37 cellular contexts compared by ENCODE assay signal in genomic region chrX:38820751-38821150, GRCh38. TPM values are rescaled to one million over a fixed set of nuclear protein-coding genes. Genes with fewer than 3 reads are reported as not detected.
"Had no signal": no experiment of that assay in that cellular context is flagged by ENCODE, and none has a peak within 500 bp of the region (broad histone marks: within the 10 kb centered on the region; RNA-seq: fewer than 3 reads in every experiment).

No MANE protein-coding gene starts in this region.

- ATAC-seq: activated T-cell treated with anti-CD3 and anti-CD28 coated beads, Interleukin-2, amount 50 U/mL, for 4 hours; Right ventricle myocardium inferior; SK-N-SH treated with all-trans-retinoic acid at 6 μM for 48 hours; T-cell; T-helper 17 cell had no signal

- H3K4me1 Mint-ChIP-seq: activated B cell treated with CpG ODN at 0.5 μM for 24 hours, T-helper 17 cell had no signal

- H3K27ac ChIP-seq: ascending aorta, PC-9, RWPE1, VCaP had no signal

- H3K9me3 Mint-ChIP-seq: activated B cell treated with CpG ODN at 0.5 μM for 24 hours; activated CD4-positive, alpha-beta memory T cell treated with anti-CD3 and anti-CD28 coated beads for 36 hours; activated naive CD4-positive, alpha-beta T cell treated with anti-CD3 and anti-CD28 coated beads, Interleukin-2, amount 50 U/mL, for 24 hours; activated naive CD8-positive, alpha-beta T cell treated with anti-CD3 and anti-CD28 coated beads, Interleukin-2, amount 10 ng/mL, durations not matched to agents 7 days and 5 days; activated T-cell treated with anti-CD3 and anti-CD28 coated beads, Interleukin-2, amount 50 U/mL, for 4 hours; activated T-helper 1 cell treated with anti-CD3 and anti-CD28 coated beads, Interleukin-12 subunit alpha, Interleukin-12 subunit beta, Interleukin-2, Interleukin-4 antibody, amounts not matched to agents 30 ng/mL and 10 ng/mL and 1 ng/mL, durations not matched to agents 14 hours and 24 hours and 36 hours; T-cell had no signal

- H3K27ac Mint-ChIP-seq: activated B cell treated with CpG ODN at 0.5 μM for 24 hours; activated CD4-positive, alpha-beta memory T cell treated with anti-CD3 and anti-CD28 coated beads for 36 hours; activated naive CD4-positive, alpha-beta T cell treated with anti-CD3 and anti-CD28 coated beads, Interleukin-2, amount 50 U/mL, for 24 hours; activated naive CD8-positive, alpha-beta T cell treated with anti-CD3 and anti-CD28 coated beads, Interleukin-2, amount 10 ng/mL, durations not matched to agents 7 days and 5 days; activated T-helper 1 cell treated with anti-CD3 and anti-CD28 coated beads, Interleukin-12 subunit alpha, Interleukin-12 subunit beta, Interleukin-2, Interleukin-4 antibody, amounts not matched to agents 30 ng/mL and 10 ng/mL and 1 ng/mL, durations not matched to agents 14 hours and 24 hours and 36 hours; T-cell; T-helper 17 cell had no signal

- H3K36me3 Mint-ChIP-seq: activated CD4-positive, alpha-beta memory T cell treated with anti-CD3 and anti-CD28 coated beads for 36 hours; activated naive CD4-positive, alpha-beta T cell treated with anti-CD3 and anti-CD28 coated beads, Interleukin-2, amount 50 U/mL, for 24 hours; activated naive CD8-positive, alpha-beta T cell treated with anti-CD3 and anti-CD28 coated beads, Interleukin-2, amount 10 ng/mL, durations not matched to agents 7 days and 5 days; T-cell had no signal

- H3K4me1 ChIP-seq: ascending aorta had no signal

- H3K27me3 ChIP-seq: ascending aorta, MG63 had no signal

- DNase-seq: activated B cell treated with CpG ODN at 0.5 μM for 24 hours; activated CD4-positive, alpha-beta memory T cell treated with anti-CD3 and anti-CD28 coated beads for 36 hours; activated CD4-positive, alpha-beta T cell treated with anti-CD3 and anti-CD28 coated beads for 4 hours; activated CD4-positive, alpha-beta T cell treated with anti-CD3 and anti-CD28 coated beads, Interleukin-2, amount 50 U/mL, for 1 hour; activated CD4-positive, CD25-positive, alpha-beta regulatory T cell treated with anti-CD3 and anti-CD28 coated beads, Interleukin-2, amount 50 U/mL, for 72 hours; activated CD8-positive, alpha-beta memory T cell treated with anti-CD3 and anti-CD28 coated beads, Interleukin-2, amount 50 U/mL, for 4 hours; activated effector memory CD4-positive, alpha-beta T cell treated with Interleukin-2 at 50 U/mL for 16 hours; activated naive CD8-positive, alpha-beta T cell treated with anti-CD3 and anti-CD28 coated beads, Interleukin-2, amount 10 ng/mL, durations not matched to agents 7 days and 5 days; activated T-cell treated with anti-CD3 and anti-CD28 coated beads for 4 hours; activated T-cell treated with anti-CD3 and anti-CD28 coated beads, Interleukin-2, amount 50 U/mL, for 4 hours; amygdala; Karpas-422; KBM-7; MG63; NCI-H1048; NCI-H1105 treated with DMSO at 0.1 percent for 48 hours; NCI-H1436; NCI-H1694; NCI-H1930; NCI-H2081 treated with DMSO at 0.1 percent for 48 hours; NCI-H226; NCI-H446 treated with DMSO at 0.1 percent for 48 hours; NCI-H524; NCI-H69; NCI-H82; PC-9; SIG-M5; T-cell; T-helper 17 cell; T-helper 9 cell had no signal

- H3K36me3 ChIP-seq: ascending aorta, MG63 had no signal

- H3K27me3 Mint-ChIP-seq: activated B cell treated with CpG ODN at 0.5 μM for 24 hours; activated CD4-positive, alpha-beta memory T cell treated with anti-CD3 and anti-CD28 coated beads for 36 hours; activated naive CD4-positive, alpha-beta T cell treated with anti-CD3 and anti-CD28 coated beads, Interleukin-2, amount 50 U/mL, for 24 hours; activated naive CD8-positive, alpha-beta T cell treated with anti-CD3 and anti-CD28 coated beads, Interleukin-2, amount 10 ng/mL, durations not matched to agents 7 days and 5 days; T-helper 17 cell had no signal

- H3K4me3 Mint-ChIP-seq: activated B cell treated with CpG ODN at 0.5 μM for 24 hours; activated CD4-positive, alpha-beta memory T cell treated with anti-CD3 and anti-CD28 coated beads for 36 hours; activated naive CD4-positive, alpha-beta T cell treated with anti-CD3 and anti-CD28 coated beads, Interleukin-2, amount 50 U/mL, for 24 hours; activated naive CD8-positive, alpha-beta T cell treated with anti-CD3 and anti-CD28 coated beads, Interleukin-2, amount 10 ng/mL, durations not matched to agents 7 days and 5 days; activated T-cell treated with anti-CD3 and anti-CD28 coated beads, Interleukin-2, amount 50 U/mL, for 4 hours; activated T-helper 1 cell treated with anti-CD3 and anti-CD28 coated beads, Interleukin-12 subunit alpha, Interleukin-12 subunit beta, Interleukin-2, Interleukin-4 antibody, amounts not matched to agents 30 ng/mL and 10 ng/mL and 1 ng/mL, durations not matched to agents 14 hours and 24 hours and 36 hours; T-cell; T-helper 17 cell had no signal

- H3K4me3 ChIP-seq: ascending aorta, MG63, PC-9 had no signal

- H3K9me3 ChIP-seq: ascending aorta, MG63 had no signal

RNA-seq across cellular contexts. Expression of gene MID1IP1, which starts 19.5 kb away (rescaled TPM):
- total RNA-seq: PC-9 had no signal
